ENCODE assay signal across 9 cellular contexts in genomic region chr3:42546691-42547213, GRCh38.
"Had no signal": no experiment of that assay in that cellular context is flagged by ENCODE, and none has a peak within 500 bp of the region (broad histone marks: within the 10 kb centered on the region; RNA-seq: fewer than 3 reads in every experiment).

No MANE protein-coding gene starts in this region.

- H3K27me3 Mint-ChIP-seq: activated B cell treated with CpG ODN at 0.5 μM for 24 hours; activated CD4-positive, alpha-beta T cell treated with anti-CD3 and anti-CD28 coated beads, Interleukin-2, amount 10 ng/mL, durations not matched to agents 7 days and 5 days had no signal

- H3K4me3 Mint-ChIP-seq: activated B cell treated with CpG ODN at 0.5 μM for 24 hours; activated CD4-positive, alpha-beta T cell treated with anti-CD3 and anti-CD28 coated beads, Interleukin-2, amount 10 ng/mL, durations not matched to agents 7 days and 5 days; activated CD8-positive, alpha-beta T cell treated with anti-CD3 and anti-CD28 coated beads, Interleukin-2, amount 10 ng/mL, durations not matched to agents 7 days and 5 days; activated naive CD4-positive, alpha-beta T cell treated with anti-CD3 and anti-CD28 coated beads for 36 hours; activated T-cell treated with anti-CD3 and anti-CD28 coated beads, Interleukin-2, amount 50 U/mL, for 4 hours had no signal

- H3K9me3 Mint-ChIP-seq: activated B cell treated with CpG ODN at 0.5 μM for 24 hours; activated CD4-positive, alpha-beta T cell treated with anti-CD3 and anti-CD28 coated beads, Interleukin-2, amount 10 ng/mL, durations not matched to agents 7 days and 5 days; activated naive CD4-positive, alpha-beta T cell treated with anti-CD3 and anti-CD28 coated beads for 36 hours; activated T-cell treated with anti-CD3 and anti-CD28 coated beads, Interleukin-2, amount 50 U/mL, for 4 hours had no signal

- H3K9me3 ChIP-seq: heart right ventricle, left lung, transverse colon had no signal

- H3K4me3 ChIP-seq: heart right ventricle, left lung, skin epidermis, transverse colon had no signal

- H3K27ac ChIP-seq: transverse colon had no signal

- H3K4me1 Mint-ChIP-seq: activated B cell treated with CpG ODN at 0.5 μM for 24 hours had no signal

- H3K27me3 ChIP-seq: heart right ventricle, left lung, transverse colon had no signal

- H3K27ac Mint-ChIP-seq: activated B cell treated with CpG ODN at 0.5 μM for 24 hours; activated CD8-positive, alpha-beta T cell treated with anti-CD3 and anti-CD28 coated beads, Interleukin-2, amount 10 ng/mL, durations not matched to agents 7 days and 5 days; activated naive CD4-positive, alpha-beta T cell treated with anti-CD3 and anti-CD28 coated beads for 36 hours had no signal
